In the genomic region with DNA sequence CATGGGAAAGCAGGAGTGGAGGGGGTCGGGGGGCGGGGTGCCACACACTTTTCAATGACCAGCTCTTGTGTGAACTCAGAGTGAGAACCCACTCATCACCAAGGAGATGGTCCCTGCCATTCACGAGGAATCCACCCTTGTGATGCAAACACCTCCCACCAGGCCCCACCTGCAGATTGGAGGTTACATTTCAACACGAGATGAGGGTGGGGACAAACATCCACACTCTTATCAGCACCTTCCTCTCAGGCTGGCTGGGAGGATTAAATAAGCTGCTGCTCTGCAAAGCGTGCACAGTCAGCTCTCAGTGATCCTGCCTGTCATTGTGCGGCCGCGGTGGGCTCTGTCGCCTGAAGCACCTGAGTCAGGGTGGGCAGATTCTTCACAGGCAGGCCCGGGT, we compare ENCODE assay signal across 19 cellular contexts. TPM values are rescaled to one million over a fixed set of nuclear protein-coding genes. Genes with fewer than 3 reads are reported as not detected.
DNase-seq lines count a peak whose midpoint lies in the region; ATAC-seq, FAIRE-seq and TF ChIP-seq lines count a peak whose summit lies in the region.
"Had no signal": no experiment of that assay in that cellular context is flagged by ENCODE, and none has a peak within 500 bp of the region (broad histone marks: within the 10 kb centered on the region; RNA-seq: fewer than 3 reads in every experiment).

No MANE protein-coding gene starts in this region.

- H3K18ac ChIP-seq in mesendoderm (ENCODE audit: low read length) (no peak overlapping the region), H9 (ENCODE audit: insufficient read length, low read depth, low read length) (no peak overlapping the region)

- H2BK120ac ChIP-seq in mesendoderm (ENCODE audit: low read depth, low read length) = no peak overlapping the region
- no peak overlapping the region for H2BK120ac ChIP-seq in H9 (ENCODE audit: low read depth, low read length, poor library complexity, severe bottlenecking)

- TF ChIP-seq POLR2A in K562 (conservative IDR thresholded peaks at IDR 0.05) = no peak

- H4K5ac ChIP-seq in mesendoderm (ENCODE audit: low read length) (no peak overlapping the region), H9 (ENCODE audit: insufficient read length, low read depth, low read length) (no peak overlapping the region)

- H2BK5ac ChIP-seq in mesendoderm (ENCODE audit: low read length) = no peak overlapping the region
- no peak overlapping the region for H2BK5ac ChIP-seq in H9 (ENCODE audit: insufficient read length, low read length)

- H2AK5ac ChIP-seq in mesendoderm (ENCODE audit: low read length) (no peak overlapping the region), H9 (ENCODE audit: insufficient read length, low read length) (no peak overlapping the region)

- H2AFZ ChIP-seq in K562 (ENCODE audit: low read depth, low read length) (no peak overlapping the region), H9 (ENCODE audit: low read length) (no peak overlapping the region)

- no peak for TF ChIP-seq CTCF in HEK293 (tag by site-specific recombination; IDR thresholded peaks at IDR 0.05)
- no peak for TF ChIP-seq CTCF in K562 (IDR thresholded peaks at IDR 0.05 in 2 of 3, conservative IDR thresholded peaks at IDR 0.05 in 1 of 3; ENCODE audit: insufficient read depth in 2 of 3, low read depth in 1 of 3, low read length in 3 of 3)
- TF ChIP-seq CTCF in H9 (conservative IDR thresholded peaks at IDR 0.05) = no peak
- TF ChIP-seq CTCF in colonic mucosa (IDR thresholded peaks at IDR 0.05) = no peak
- no peak for TF ChIP-seq CTCF in GM10266 (IDR thresholded peaks at IDR 0.05; ENCODE audit: control insufficient read depth, insufficient read depth, low read depth, missing control alignments)

- H3K4me3 ChIP-seq in BLaER1 = 0 out of 2 replicates have a peak overlapping the region, but pooled peaks have one; percentile 8
- H3K4me3 ChIP-seq in HEK293 (ENCODE audit: low read depth, low read length) = no peak overlapping the region
- no peak overlapping the region for H3K4me3 ChIP-seq in K562
- H3K4me3 ChIP-seq in mesendoderm (ENCODE audit: low read length) = no peak overlapping the region
- no peak overlapping the region for H3K4me3 ChIP-seq in colonic mucosa
- H3K4me3 ChIP-seq: HAP-1 had no signal

- 0 out of 7 replicates have a peak overlapping the region, but pooled peaks of 1 of the 3 experiments have one; percentile 51 for H3K27ac Mint-ChIP-seq in H9
- H3K27ac Mint-ChIP-seq: CD8-positive, alpha-beta T cell; HFFc6 had no signal

- H2BK15ac ChIP-seq in mesendoderm (replicated peaks; ENCODE audit: low read depth) (no peak overlapping the region), H9 (ENCODE audit: low read depth, low read length) (no peak overlapping the region)

- H3K23me2 ChIP-seq in H9 (ENCODE audit: insufficient read length, low read depth, low read length, poor library complexity, severe bottlenecking) = no peaks in the 10 kb centered on the region

- H3K27me3 ChIP-seq in BLaER1 (no peaks in the 10 kb centered on the region), K562 (ENCODE audit: control insufficient read depth in 2 of 2, insufficient read depth in 2 of 2, low read length in 2 of 2) (peaks cover 0 to 3% of the 10 kb centered on the region in 2 experiments; a peak in 1 of 5 replicates), mesendoderm (ENCODE audit: insufficient read depth, low read length, poor library complexity) (no peaks in the 10 kb centered on the region), H9 (ENCODE audit: insufficient read depth, low read length) (no peaks in the 10 kb centered on the region), colonic mucosa (no peaks in the 10 kb centered on the region)

- no peaks in the 10 kb centered on the region for H3K27me3 Mint-ChIP-seq in H9 (ENCODE audit: low read depth)

- no peak overlapping the region for H3K4me3 Mint-ChIP-seq in H9
- H3K4me3 Mint-ChIP-seq: CD8-positive, alpha-beta T cell; HFFc6 had no signal

- H4K8ac ChIP-seq in mesendoderm (ENCODE audit: low read depth, low read length) (no peak overlapping the region), H9 (replicated peaks; ENCODE audit: insufficient read length, low read depth, low read length) (no peak overlapping the region)

- H4K20me1 ChIP-seq in BLaER1 (no peaks in the 10 kb centered on the region), K562 (replicated peaks; ENCODE audit: control insufficient read depth, insufficient read depth, low read length) (0 out of 2 replicates have a peak, but pooled peaks cover 4% of the 10 kb centered on the region), H9 (ENCODE audit: control insufficient read depth, insufficient read depth, insufficient read length) (no peaks in the 10 kb centered on the region)

- H3K9me3 ChIP-seq in BLaER1 = no peaks in the 10 kb centered on the region
- no peaks in the 10 kb centered on the region for H3K9me3 ChIP-seq in HEK293 (ENCODE audit: control insufficient read depth, insufficient read depth, low read depth, low read length)
- no peaks in the 10 kb centered on the region for H3K9me3 ChIP-seq in K562 (replicated peaks; ENCODE audit: control insufficient read depth, insufficient read depth, low read depth, low read length)
- H3K9me3 ChIP-seq in H9 (ENCODE audit: control insufficient read depth, low read depth, low read length) = no peaks in the 10 kb centered on the region
- no peaks in the 10 kb centered on the region for H3K9me3 ChIP-seq in colonic mucosa
- H3K9me3 ChIP-seq: HAP-1 had no signal

- H3K9me1 ChIP-seq in K562 (ENCODE audit: control insufficient read depth, insufficient read depth, low read length) = no peaks in the 10 kb centered on the region

- no peak overlapping the region for H2BK12ac ChIP-seq in H9 (ENCODE audit: insufficient read length, low read depth, low read length)

- no TSS peak for BruUV-seq in K562 (replicated peaks; lab: Mats Ljungman, UMichigan)

- FAIRE-seq in K562 (lab: Jason Lieb, UNC) = peak; percentile 57
- FAIRE-seq: D721Med, HepG2, HTR-8/SVneo had no signal

- peak; percentile 90 for ATAC-seq in K562
- ATAC-seq: CD8-positive, alpha-beta T cell; HepG2 had no signal

- intact Hi-C loops in K562 (cut with micrococcal nuclease) (no loop called here), colonic mucosa (cut with DNase I) (no loop called here)

- in situ Hi-C loops in K562 (cut with MboI) = no loop called here

- WGBS in K562 (ENCODE audit: insufficient coverage, low coverage, missing lambda C conversion rate) = 18% methylated on average over 8 of the region's 10 CpGs
- no CpG with 5 or more reads among the region's 10 CpGs for WGBS in mesendoderm (ENCODE audit: extremely low coverage, insufficient coverage, low lambda C conversion rate)
- WGBS in H9 (ENCODE audit: extremely low coverage, insufficient read length, low lambda C conversion rate) = no CpG with 5 or more reads among the region's 10 CpGs

- no peak overlapping the region for H3K23ac ChIP-seq in mesendoderm (ENCODE audit: low read length)
- no peak overlapping the region for H3K23ac ChIP-seq in H9 (ENCODE audit: insufficient read length, low read depth, low read length)

- POLR2A ChIA-PET in HEK293 (lab: Yijun Ruan, JAX) (no interaction called here), K562 (lab: Yijun Ruan, JAX) (interaction anchor here (0.8 to 0.9 kb wide), 2 partner anchors 16 to 33 kb away, joined by 3 to 4 read pairs; no protein-coding TSS in a partner anchor)

- peaks cover 8 to 22% of the 10 kb centered on the region in 2 experiments for H3K4me1 Mint-ChIP-seq in H9

- CTCF ChIA-PET in HEK293 (lab: Yijun Ruan, JAX) = no interaction called here
- CTCF ChIA-PET in K562 (lab: Yijun Ruan, JAX; ENCODE audit: low intra/inter-chr PET ratio) = no interaction called here

- H3K4me2 ChIP-seq in BLaER1 (peak overlapping the region; percentile 78), K562 (ENCODE audit: insufficient read depth, low read length) (peak overlapping the region; percentile 23; the same call in 1 of the 2 replicates), mesendoderm (ENCODE audit: low read length) (no peak overlapping the region), H9 (ENCODE audit: insufficient read depth, insufficient read length, low read length) (no peak overlapping the region)

- no peak overlapping the region for H3K14ac ChIP-seq in H9 (ENCODE audit: insufficient read depth, low read length)

- H3K79me2 ChIP-seq in K562 (ENCODE audit: control insufficient read depth, insufficient read depth, low read length) = no peaks in the 10 kb centered on the region
- no peaks in the 10 kb centered on the region for H3K79me2 ChIP-seq in mesendoderm (ENCODE audit: control insufficient read depth, insufficient read depth, low read length)
- no peaks in the 10 kb centered on the region for H3K79me2 ChIP-seq in H9 (ENCODE audit: insufficient read depth, low read length)

- DNase-seq in K562 (ENCODE audit: extremely low read depth in 1 of 4, low spot score in 3 of 4) (peak in 2 of 4 experiments; percentile 58 to 63), mesendoderm (peak; percentile 28), H9 (no peak), colonic mucosa (no peak), GM10266 (ENCODE audit: extremely low spot score) (no peak), NCI-H2196 treated with DMSO at 0.1 percent for 48 hours (lab: John Stamatoyannopoulos, UW; ENCODE audit: unreplicated experiment) (no peak)
- DNase-seq: ACHN; CD8-positive, alpha-beta T cell; DMS153; DND-41; GDM1; HFFc6 had no signal

- no peak overlapping the region for H3K56ac ChIP-seq in mesendoderm (ENCODE audit: low read length)
- H3K56ac ChIP-seq in H9 (ENCODE audit: insufficient read length, low read depth, low read length) = no peak overlapping the region

- H4K91ac ChIP-seq in H9 (ENCODE audit: insufficient read length, low read depth, low read length) = no peak overlapping the region

- no peak overlapping the region for H3T11ph ChIP-seq in H9 (ENCODE audit: low read length)

- no peak overlapping the region for H3K4ac ChIP-seq in mesendoderm (ENCODE audit: low read depth, low read length)
- H3K4ac ChIP-seq in H9 (ENCODE audit: low read depth, low read length) = no peak overlapping the region

- H3K36me3 Mint-ChIP-seq in H9 (ENCODE audit: insufficient read depth in 1 of 3, low read depth in 3 of 3) = peaks cover 30 to 44% (median 41%) of the 10 kb centered on the region in 3 experiments

- H3K4me1 ChIP-seq in BLaER1 (peaks cover 55% of the 10 kb centered on the region), HEK293 (ENCODE audit: control insufficient read depth, insufficient read depth, low read length) (0 out of 2 replicates have a peak, but pooled peaks cover 3% of the 10 kb centered on the region), K562 (replicated peaks in 1 of 2; ENCODE audit: control insufficient read depth in 2 of 2, insufficient read depth in 2 of 2, low read length in 2 of 2) (peaks cover 0 to 5% of the 10 kb centered on the region in 2 experiments; a peak in 2 of 5 replicates), mesendoderm (ENCODE audit: control insufficient read depth, low read depth, low read length) (peaks cover 5% of the 10 kb centered on the region), H9 (ENCODE audit: insufficient read depth, low read length) (no peaks in the 10 kb centered on the region), colonic mucosa (no peaks in the 10 kb centered on the region)

- peak overlapping the region; percentile 53 for H3K27ac ChIP-seq in BLaER1
- H3K27ac ChIP-seq in HEK293 (ENCODE audit: extremely low read depth, low read depth, low read length) = no peak overlapping the region
- H3K27ac ChIP-seq in K562 (ENCODE audit: extremely low read depth, low read depth, low read length) = no peak overlapping the region
- peak overlapping the region; percentile 84 for H3K27ac ChIP-seq in mesendoderm (ENCODE audit: low read depth, low read length)
- H3K27ac ChIP-seq in H9 (ENCODE audit: insufficient read length, low read depth, low read length) = no peak overlapping the region
- H3K27ac ChIP-seq in colonic mucosa = no peak overlapping the region
- H3K27ac ChIP-seq: C4-2B had no signal

- H2BK20ac ChIP-seq in H9 (ENCODE audit: low read depth, low read length, poor library complexity, severe bottlenecking) = no peak overlapping the region

- H3K9me3 Mint-ChIP-seq in H9 = no peaks in the 10 kb centered on the region
- H3K9me3 Mint-ChIP-seq: CD8-positive, alpha-beta T cell; HFFc6 had no signal

- no peak for TF ChIP-seq EP300 in K562 (IDR thresholded peaks at IDR 0.05; ENCODE audit: low read length)

- TF ChIP-seq RAD21 in K562 (CRISPR knock-in tag; conservative IDR thresholded peaks at IDR 0.05 in 1 of 2, IDR thresholded peaks at IDR 0.05 in 1 of 2) = no peak

- H3K9ac ChIP-seq in BLaER1 = no peak overlapping the region
- H3K9ac ChIP-seq in K562 (ENCODE audit: insufficient read depth in 1 of 2, low read depth in 2 of 2, low read length in 2 of 2) = peak overlapping the region in 1 of 2 experiments; percentile 83; a peak in 1 of 4 replicates
- H3K9ac ChIP-seq in mesendoderm (ENCODE audit: low read length) = no peak overlapping the region
- H3K9ac ChIP-seq in H9 (ENCODE audit: extremely low read depth, insufficient read length, low read length) = no peak overlapping the region
- no peak overlapping the region for H3K9ac ChIP-seq in colonic mucosa (ENCODE audit: low read depth in 2 of 2, low read length in 2 of 2)

- peaks cover 3% of the 10 kb centered on the region for H3K79me1 ChIP-seq in mesendoderm (ENCODE audit: low read length)
- H3K79me1 ChIP-seq in H9 (ENCODE audit: insufficient read depth, low read depth, low read length, poor library complexity, severe bottlenecking) = no peaks in the 10 kb centered on the region

- H3K36me3 ChIP-seq in BLaER1 = peaks cover 51% of the 10 kb centered on the region
- H3K36me3 ChIP-seq in HEK293 (ENCODE audit: control insufficient read depth in 2 of 2, insufficient read depth in 1 of 2, low read length in 2 of 2) = peaks cover 3 to 49% of the 10 kb centered on the region in 2 experiments; a peak in 1 of 3 replicates
- H3K36me3 ChIP-seq in K562 (ENCODE audit: control insufficient read depth, insufficient read depth, low read length) = peaks cover 24% of the 10 kb centered on the region; the same call in 2 of the 3 replicates
- H3K36me3 ChIP-seq in mesendoderm (ENCODE audit: control insufficient read depth, insufficient read depth, low read length) = peaks cover 9% of the 10 kb centered on the region
- H3K36me3 ChIP-seq in colonic mucosa = no peaks in the 10 kb centered on the region

RNA-seq across cellular contexts. Expression of a gene that starts 39.7 kb away (rescaled TPM):
- total RNA-seq in K562 (2011; cell fraction: chromatin; rRNA removed; ENCODE audit: low replicate concordance) = 70.2 and 94.5 TPM in 2 replicates
- 32.8 and 38.7 TPM in 2 replicates for total RNA-seq in K562 (2011; cell fraction: nucleolus; rRNA removed)
- 53.8 and 66.5 TPM in 2 replicates for total RNA-seq in K562 (2011; cell fraction: nucleoplasm; rRNA removed)
- total RNA-seq in K562 (2014; rRNA removed) (5.9 and 8.0 TPM in 2 replicates), K562 (2014; rRNA removed; fragmentation: Illumina TruSeq; extraction: Trizol) (4.3 and 5.5 TPM in 2 replicates), K562 (2015; rRNA removed; fragmentation: Illumina TruSeq; extraction: Trizol) (4.9 and 6.0 TPM in 2 replicates), K562 (2021) (13.0 and 13.5 TPM in 2 replicates), H9 (2021) (32.7 and 35.0 TPM in 2 replicates), colonic mucosa (10 to 100 TPM; 50.7 to 58.1 TPM)
- polyA plus RNA-seq in K562 (2011; rRNA removed) (5.5 and 6.3 TPM in 2 replicates), K562 (2014; fragmentation: Illumina TruSeq; extraction: Trizol) (6.2 and 7.5 TPM in 2 replicates), K562 (2014; fragmentation: Nextera tagmentation; extraction: Ambion mirVana) (1 to 10 TPM; 2.4 TPM), K562 (2014; rRNA removed) (6.7 and 8.0 TPM in 2 replicates)
- 4.7 and 6.1 TPM in 2 replicates for polyA plus RNA-seq in K562 (2011; cell fraction: cytosol; rRNA removed)
- polyA plus RNA-seq in K562 (2011; cell fraction: nucleus; rRNA removed) = 13.1 and 25.4 TPM in 2 replicates
- polyA plus RNA-seq in K562 (2012) = 8.4 and 12.8 TPM in 2 replicates
- polyA minus RNA-seq in K562 (2011; rRNA and poly(A)+ RNA removed) = 9.2 and 16.2 TPM in 2 replicates
- polyA minus RNA-seq in K562 (2011; cell fraction: cytosol; rRNA and poly(A)+ RNA removed) = 4.3 and 8.6 TPM in 2 replicates
- 10.0 and 10.8 TPM in 2 replicates for polyA minus RNA-seq in K562 (2011; cell fraction: nucleus; rRNA and poly(A)+ RNA removed)
- 14.0 TPM for polyA plus RNA-seq in mesendoderm (2013, experiment 1 of 2)
- 15.1 TPM for polyA plus RNA-seq in mesendoderm (2013, experiment 2 of 2)

Comparison
In these comparisons a context has a peak if more than half of its experiments do, and no peak if none do; other contexts are left out.
1. H3K27ac ChIP-seq: peak in BLaER1 (single experiment) and mesendoderm (single experiment); none in HEK293 (single experiment), K562 (single experiment), H9 (single experiment) and colonic mucosa (single experiment).
2. H3K4me2 ChIP-seq: peak in BLaER1 (single experiment) and K562 (single experiment); none in mesendoderm (single experiment) and H9 (single experiment).